Comparison of ENCODE assay signal across 23 cellular contexts in the genomic region with DNA sequence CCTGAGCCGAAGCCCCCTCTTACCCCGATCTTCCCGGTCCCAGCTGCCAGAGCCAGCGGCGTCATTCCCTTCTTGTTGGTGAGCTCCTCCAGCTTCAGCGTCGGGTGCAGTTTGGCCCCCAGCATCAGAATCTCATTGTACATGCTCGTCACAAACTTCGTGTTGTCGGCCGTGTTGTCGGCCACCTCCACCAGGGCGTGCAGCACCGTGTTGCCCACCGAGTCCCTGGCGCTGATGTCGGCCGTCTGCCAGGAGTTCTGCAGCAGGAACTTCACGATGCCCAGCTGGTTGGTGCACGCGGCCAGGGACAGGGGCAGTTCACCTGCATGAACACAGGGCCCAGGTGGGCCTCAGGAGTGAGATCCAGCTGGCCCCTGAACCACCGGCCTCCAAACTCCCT.
"Had no signal": no experiment of that assay in that cellular context is flagged by ENCODE, and none has a peak within 500 bp of the region (broad histone marks: within the 10 kb centered on the region; RNA-seq: fewer than 3 reads in every experiment).

No MANE protein-coding gene starts in this region.

- DNase-seq: activated CD4-positive, alpha-beta T cell treated with anti-CD3 and anti-CD28 coated beads, Interleukin-2, amount 10 ng/mL, durations not matched to agents 24 days and 14 days; activated CD4-positive, alpha-beta T cell treated with anti-CD3 and anti-CD28 coated beads, Interleukin-2, amount 50 U/mL, for 48 hours; activated CD8-positive, alpha-beta T cell treated with anti-CD3 and anti-CD28 coated beads, Interleukin-2, amount 10 ng/mL, durations not matched to agents 7 days and 5 days; activated gamma-delta T cell treated with Interleukin-2 at 50 U/mL for 16 hours; activated naive CD4-positive, alpha-beta T cell treated with anti-CD3 and anti-CD28 coated beads for 36 hours; activated T-cell treated with anti-CD3 and anti-CD28 coated beads, Interleukin-2, amount 50 U/mL, for 4 hours; body of pancreas; cerebellar nuclear complex; NCI-H1105; NCI-H1436 treated with DMSO at 0.1 percent for 48 hours; NCI-H1694 treated with DMSO at 0.1 percent for 48 hours; NCI-H2029; NCI-H510A; NCI-H526; NCI-H748 treated with DMSO at 0.1 percent for 48 hours; Right ventricle myocardium superior had no signal

- ATAC-seq: activated CD8-positive, alpha-beta T cell treated with anti-CD3 and anti-CD28 coated beads, Interleukin-2, amount 10 ng/mL, durations not matched to agents 7 days and 5 days; activated naive CD4-positive, alpha-beta T cell treated with anti-CD3 and anti-CD28 coated beads, Interleukin-2, amount 50 U/mL, for 72 hours; activated T-cell treated with anti-CD3 and anti-CD28 coated beads, Interleukin-2, amount 50 U/mL, for 4 hours; body of pancreas; K562 had no signal

- H3K4me3 ChIP-seq: adrenal gland, body of pancreas, breast epithelium, K562, SK-N-MC had no signal

- H3K9me3 Mint-ChIP-seq: activated CD4-positive, alpha-beta T cell treated with anti-CD3 and anti-CD28 coated beads, Interleukin-2, amount 10 ng/mL, durations not matched to agents 24 days and 14 days; activated naive CD4-positive, alpha-beta T cell treated with anti-CD3 and anti-CD28 coated beads for 36 hours; activated naive CD4-positive, alpha-beta T cell treated with anti-CD3 and anti-CD28 coated beads, Interleukin-2, amount 50 U/mL, for 72 hours; activated T-cell treated with anti-CD3 and anti-CD28 coated beads, Interleukin-2, amount 50 U/mL, for 4 hours; activated T-helper 1 cell treated with anti-CD3 and anti-CD28 coated beads, Interleukin-12 subunit alpha, Interleukin-12 subunit beta, Interleukin-2, Interleukin-4 antibody, amounts not matched to agents 30 ng/mL and 10 ng/mL and 1 ng/mL, durations not matched to agents 14 hours and 24 hours and 36 hours; T-helper 2 cell treated with Interferon-gamma antibody and Interleukin-4, amounts not matched to agents 5 μg/mL and 100 μg/mL, for 36 hours had no signal

- H3K27ac ChIP-seq: adrenal gland, body of pancreas, breast epithelium, SK-N-MC had no signal

- H3K27me3 ChIP-seq: adrenal gland, body of pancreas, breast epithelium had no signal

- H3K9me3 ChIP-seq: adrenal gland, body of pancreas, breast epithelium had no signal

- H3K36me3 ChIP-seq: breast epithelium had no signal

- H3K27me3 Mint-ChIP-seq: activated CD4-positive, alpha-beta T cell treated with anti-CD3 and anti-CD28 coated beads, Interleukin-2, amount 10 ng/mL, durations not matched to agents 24 days and 14 days had no signal

- H3K4me1 ChIP-seq: adrenal gland, body of pancreas, breast epithelium had no signal

- H3K4me1 Mint-ChIP-seq: activated CD4-positive, alpha-beta T cell treated with anti-CD3 and anti-CD28 coated beads, Interleukin-2, amount 10 ng/mL, durations not matched to agents 24 days and 14 days had no signal

- H3K27ac Mint-ChIP-seq: activated CD4-positive, alpha-beta T cell treated with anti-CD3 and anti-CD28 coated beads, Interleukin-2, amount 10 ng/mL, durations not matched to agents 24 days and 14 days; activated CD8-positive, alpha-beta T cell treated with anti-CD3 and anti-CD28 coated beads, Interleukin-2, amount 10 ng/mL, durations not matched to agents 7 days and 5 days; activated naive CD4-positive, alpha-beta T cell treated with anti-CD3 and anti-CD28 coated beads for 36 hours; activated naive CD4-positive, alpha-beta T cell treated with anti-CD3 and anti-CD28 coated beads, Interleukin-2, amount 50 U/mL, for 72 hours; activated T-helper 1 cell treated with anti-CD3 and anti-CD28 coated beads, Interleukin-12 subunit alpha, Interleukin-12 subunit beta, Interleukin-2, Interleukin-4 antibody, amounts not matched to agents 30 ng/mL and 10 ng/mL and 1 ng/mL, durations not matched to agents 14 hours and 24 hours and 36 hours; T-helper 2 cell treated with Interferon-gamma antibody and Interleukin-4, amounts not matched to agents 5 μg/mL and 100 μg/mL, for 36 hours had no signal

- H3K4me3 Mint-ChIP-seq: activated CD4-positive, alpha-beta T cell treated with anti-CD3 and anti-CD28 coated beads, Interleukin-2, amount 10 ng/mL, durations not matched to agents 24 days and 14 days; activated CD8-positive, alpha-beta T cell treated with anti-CD3 and anti-CD28 coated beads, Interleukin-2, amount 10 ng/mL, durations not matched to agents 7 days and 5 days; activated naive CD4-positive, alpha-beta T cell treated with anti-CD3 and anti-CD28 coated beads for 36 hours; activated T-cell treated with anti-CD3 and anti-CD28 coated beads, Interleukin-2, amount 50 U/mL, for 4 hours; activated T-helper 1 cell treated with anti-CD3 and anti-CD28 coated beads, Interleukin-12 subunit alpha, Interleukin-12 subunit beta, Interleukin-2, Interleukin-4 antibody, amounts not matched to agents 30 ng/mL and 10 ng/mL and 1 ng/mL, durations not matched to agents 14 hours and 24 hours and 36 hours; T-helper 2 cell treated with Interferon-gamma antibody and Interleukin-4, amounts not matched to agents 5 μg/mL and 100 μg/mL, for 36 hours had no signal
